In the genomic region with DNA sequence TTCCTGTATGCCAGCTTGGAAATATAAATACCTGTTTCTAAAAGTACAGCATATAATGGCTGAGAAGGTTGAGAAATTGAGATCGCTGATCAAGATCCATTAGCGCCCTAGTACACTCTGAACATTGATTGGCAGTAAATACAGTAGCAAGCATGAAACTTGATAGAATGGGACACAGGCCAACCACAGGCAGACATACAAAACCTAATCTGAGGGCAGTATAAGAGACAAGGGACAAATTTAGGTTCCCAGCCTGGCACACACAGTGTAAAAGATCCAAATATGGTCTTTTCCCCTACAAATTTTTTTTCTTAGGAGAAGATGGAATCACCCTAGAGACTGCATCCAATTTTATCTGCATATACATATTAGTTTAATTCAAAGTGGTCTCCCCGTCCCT, we compare ENCODE assay signal across 20 cellular contexts.
DNase-seq lines count a peak whose midpoint lies in the region; ATAC-seq and TF ChIP-seq lines count a peak whose summit lies in the region.
"Had no signal": no experiment of that assay in that cellular context is flagged by ENCODE, and none has a peak within 500 bp of the region (broad histone marks: within the 10 kb centered on the region; RNA-seq: fewer than 3 reads in every experiment).

No MANE protein-coding gene starts in this region.

- in situ Hi-C loops in mammary epithelial cell (cut with MboI; ENCODE audit: low sequenced_read_pairs in 2 of 2): no loop called here

- H3K4me3 ChIP-seq in heart left ventricle (no peak overlapping the region), mammary epithelial cell (replicated peaks in 1 of 3; ENCODE audit: insufficient read depth in 1 of 3, low read depth in 2 of 3, low read length in 3 of 3) (no peak overlapping the region)
- H3K4me3 ChIP-seq: GM12878 had no signal

- peaks cover 2% of the 10 kb centered on the region for H3K9me3 Mint-ChIP-seq in nephron
- H3K9me3 Mint-ChIP-seq: H9 had no signal

- intact Hi-C loops in Right ventricle myocardium superior (cut with DNase I) (loop anchor here (10.0 kb wide), 1 partner anchor 116 kb away; no protein-coding TSS in a partner anchor), cardiac septum (cut with DNase I) (no loop called here), heart left ventricle (cut with DNase I) (no loop called here), mammary epithelial cell (cut with micrococcal nuclease) (no loop called here)

- TF ChIP-seq CTCF in heart left ventricle (IDR thresholded peaks at IDR 0.05) (no peak), nephron (IDR thresholded peaks at IDR 0.05; ENCODE audit: unreplicated experiment in 3 of 3) (no peak), mammary epithelial cell (conservative IDR thresholded peaks at IDR 0.05 in 1 of 2, IDR thresholded peaks at IDR 0.05 in 1 of 2; ENCODE audit: extremely low read depth in 1 of 2, insufficient read depth in 1 of 2, low read depth in 1 of 2, low read length in 2 of 2) (no peak)

- peaks cover 39% of the 10 kb centered on the region for H3K4me1 Mint-ChIP-seq in nephron
- H3K4me1 Mint-ChIP-seq: CD4-positive, CD25-positive, alpha-beta regulatory T cell; CD8-positive, alpha-beta memory T cell had no signal

- H3K4me2 ChIP-seq in mammary epithelial cell (ENCODE audit: insufficient read depth, low read depth, low read length): no peak overlapping the region

- WGBS in heart left ventricle, 4 donors: 75 to 90% (median 78%) methylated on average over 3 of the region's 3 CpGs
- 96% methylated on average over 3 of the region's 3 CpGs for WGBS in mammary epithelial cell (ENCODE audit: low coverage, missing lambda C conversion rate)

- no peak overlapping the region for H3K9ac ChIP-seq in mammary epithelial cell (ENCODE audit: insufficient read depth, low read length)

- BruUV-seq in mammary epithelial cell (replicated peaks; lab: Mats Ljungman, UMichigan): no TSS peak

- ATAC-seq in Right ventricle myocardium superior (ENCODE audit: poor library complexity) (peak; percentile 59), heart left ventricle (peak in 3 of 4 donors; percentile 60 to 72 (median 61))
- ATAC-seq: GM12878, HepG2 had no signal

- no peaks in the 10 kb centered on the region for H3K27me3 Mint-ChIP-seq in nephron (ENCODE audit: low read depth)
- H3K27me3 Mint-ChIP-seq: CD4-positive, CD25-positive, alpha-beta regulatory T cell; CD8-positive, alpha-beta memory T cell had no signal

- H3K4me3 Mint-ChIP-seq in nephron: no peak overlapping the region
- H3K4me3 Mint-ChIP-seq: CD4-positive, CD25-positive, alpha-beta regulatory T cell; CD8-positive, alpha-beta memory T cell; H9 had no signal

- no peaks in the 10 kb centered on the region for H3K36me3 ChIP-seq in heart left ventricle
- H3K36me3 ChIP-seq in mammary epithelial cell (ENCODE audit: insufficient read depth, low read length): no peaks in the 10 kb centered on the region
- H3K36me3 ChIP-seq: BE2C had no signal

- H3K27ac ChIP-seq in heart left ventricle: peak overlapping the region in 2 of 12 donors; percentile 37 to 61
- H3K27ac ChIP-seq in mammary epithelial cell (ENCODE audit: insufficient read depth, low read depth, low read length): no peak overlapping the region

- H3K27me3 ChIP-seq in heart left ventricle (no peaks in the 10 kb centered on the region), mammary epithelial cell (ENCODE audit: insufficient read depth, low read length) (no peaks in the 10 kb centered on the region)

- peak overlapping the region; percentile 47 to 90 (median 52) for H3K27ac Mint-ChIP-seq in nephron
- H3K27ac Mint-ChIP-seq: CD4-positive, CD25-positive, alpha-beta regulatory T cell; CD8-positive, alpha-beta memory T cell; H9 had no signal

- DNase-seq in Right ventricle myocardium superior: no peak
- DNase-seq in cardiac septum (ENCODE audit: low spot score): no peak
- DNase-seq in heart left ventricle: no peak
- no peak for DNase-seq in NCI-H510A treated with DMSO at 0.1 percent for 48 hours (lab: John Stamatoyannopoulos, UW)
- DNase-seq in mammary epithelial cell: no peak
- DNase-seq in activated T-cell treated with anti-CD3 and anti-CD28 coated beads for 4 hours: no peak
- DNase-seq: ACHN; BE2C; C1 segment of cervical spinal cord; CD4-positive, CD25-positive, alpha-beta regulatory T cell; CD8-positive, alpha-beta memory T cell; COR-L47; DMS 273 treated with DMSO at 0.1 percent for 48 hours; DMS53; DND-41; EL; H9 had no signal

- TF ChIP-seq POLR2A in heart left ventricle (IDR thresholded peaks at IDR 0.05): no peak

- no peak overlapping the region for H2AFZ ChIP-seq in mammary epithelial cell (ENCODE audit: low read depth, low read length)

- dilution Hi-C loops in mammary epithelial cell (cut with HindIII; ENCODE audit: low sequenced_read_pairs): no loop called here

- no peaks in the 10 kb centered on the region for H3K36me3 Mint-ChIP-seq in nephron (ENCODE audit: low read depth)
- H3K36me3 Mint-ChIP-seq: CD4-positive, CD25-positive, alpha-beta regulatory T cell; CD8-positive, alpha-beta memory T cell had no signal

- H3K4me1 ChIP-seq in heart left ventricle: peaks cover 0 to 38% (median 19%) of the 10 kb centered on the region in 12 donors
- H3K4me1 ChIP-seq in mammary epithelial cell (ENCODE audit: insufficient read depth, low read length): peaks cover 18% of the 10 kb centered on the region
- H3K4me1 ChIP-seq: BE2C had no signal

- H3K79me2 ChIP-seq in mammary epithelial cell (ENCODE audit: insufficient read depth, low read length): no peaks in the 10 kb centered on the region

- H4K20me1 ChIP-seq in mammary epithelial cell (ENCODE audit: insufficient read depth, low read length): no peaks in the 10 kb centered on the region

- CTCF ChIA-PET in mammary epithelial cell (lab: Charles Lee; ENCODE audit: low non-redundant PET): no interaction called here

- H3K9me3 ChIP-seq in heart left ventricle (no peaks in the 10 kb centered on the region), mammary epithelial cell (replicated peaks; ENCODE audit: insufficient read depth, low read length) (no peaks in the 10 kb centered on the region)
- H3K9me3 ChIP-seq: BE2C had no signal
